8 cellular contexts compared by ENCODE assay signal in the genomic region with DNA sequence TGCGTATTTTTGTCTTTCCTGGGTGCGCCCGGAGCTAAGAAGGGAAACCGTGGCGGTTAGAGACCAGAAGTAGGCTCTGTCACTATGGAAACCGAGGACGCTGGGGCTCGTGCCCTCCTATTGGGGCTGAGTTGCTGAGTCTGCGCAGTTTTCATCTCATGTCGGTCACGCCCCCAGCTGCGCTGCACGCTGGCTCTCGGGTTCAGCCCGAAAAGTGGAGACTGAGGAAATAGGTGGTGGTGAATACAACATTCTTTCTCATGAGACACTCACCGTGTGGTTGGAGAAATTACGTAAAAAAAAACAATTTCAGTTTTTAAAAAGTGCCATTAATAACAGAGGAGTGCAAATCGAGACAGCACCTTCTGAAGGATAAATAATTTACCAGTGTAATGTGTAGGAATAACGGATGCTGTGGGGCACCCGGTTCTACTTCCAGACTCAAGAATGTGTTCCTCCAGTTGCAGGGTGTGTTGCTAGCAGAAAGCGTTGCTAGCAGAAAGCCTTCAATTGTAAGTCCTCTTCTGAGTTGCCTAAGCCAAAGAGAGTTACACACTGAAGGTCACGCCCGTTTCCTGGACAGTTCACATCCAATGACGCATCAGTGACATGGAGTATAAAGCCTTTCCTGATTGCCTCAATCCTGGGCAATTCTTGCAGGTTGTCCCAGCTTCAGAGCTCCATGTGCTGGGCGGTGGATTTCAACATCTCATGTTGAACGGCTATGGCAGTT. TPM values are rescaled to one million over a fixed set of nuclear protein-coding genes. Genes with fewer than 3 reads are reported as not detected.
DNase-seq lines count a peak whose midpoint lies in the region; ATAC-seq and TF ChIP-seq lines count a peak whose summit lies in the region.

No MANE protein-coding gene starts in this region.

- H3K9me3 ChIP-seq in HAP-1 (0 out of 2 replicates have a peak, but pooled peaks cover 2% of the 10 kb centered on the region), MG63 (peaks cover 6% of the 10 kb centered on the region), RWPE2 (ENCODE audit: severe bottlenecking) (peaks cover 2% of the 10 kb centered on the region), neuron (ENCODE audit: low read length) (no peaks in the 10 kb centered on the region), stomach (peaks cover 0 to 8% (median 2%) of the 10 kb centered on the region in 4 donors)

- H3K27ac ChIP-seq in RWPE2 (ENCODE audit: poor library complexity, severe bottlenecking) (peak overlapping the region; percentile 66), foreskin keratinocyte (no peak overlapping the region), stomach (peak overlapping the region in 3 of 5 donors; percentile 12 to 54 (median 51))

- in situ Hi-C loops in HAP-1 (cut with MboI; ENCODE audit: low sequenced_read_pairs) = no loop called here

- no peak for TF ChIP-seq EP300 in stomach (IDR thresholded peaks at IDR 0.05)

- ATAC-seq in RWPE2 (ENCODE audit: low read depth) (peak; percentile 94), foreskin keratinocyte (peak; percentile 96)

- no peak for TF ChIP-seq CTCF in RWPE2 (IDR thresholded peaks at IDR 0.05; ENCODE audit: poor library complexity, severe bottlenecking)
- TF ChIP-seq CTCF in foreskin keratinocyte (conservative IDR thresholded peaks at IDR 0.05) = no peak
- TF ChIP-seq CTCF in stomach (IDR thresholded peaks at IDR 0.05) = no peak

- no peak for TF ChIP-seq POLR2A in stomach (IDR thresholded peaks at IDR 0.05)

- H3K4me1 ChIP-seq in HAP-1 = peaks cover 6% of the 10 kb centered on the region
- H3K4me1 ChIP-seq in RWPE2 (ENCODE audit: insufficient read depth, poor library complexity, severe bottlenecking) = peaks cover 11% of the 10 kb centered on the region
- H3K4me1 ChIP-seq in foreskin keratinocyte = peaks cover 3% of the 10 kb centered on the region
- H3K4me1 ChIP-seq in neuron (ENCODE audit: insufficient read depth, low read length) = peaks cover 5% of the 10 kb centered on the region
- peaks cover 6 to 22% (median 21%) of the 10 kb centered on the region in 4 donors for H3K4me1 ChIP-seq in stomach

- peak overlapping the region; percentile 31 for H3K4me3 ChIP-seq in HAP-1
- H3K4me3 ChIP-seq in MG63 = peak overlapping the region; percentile 41
- peak overlapping the region; percentile 28 for H3K4me3 ChIP-seq in RWPE2 (ENCODE audit: severe bottlenecking)
- peak overlapping the region; percentile 62 for H3K4me3 ChIP-seq in neuron (ENCODE audit: low read length)
- H3K4me3 ChIP-seq in stomach = peak overlapping the region; percentile 44 to 60 (median 54)

- H3K27me3 ChIP-seq in HAP-1 (ENCODE audit: low read depth) = no peaks in the 10 kb centered on the region
- H3K27me3 ChIP-seq in MG63 = no peaks in the 10 kb centered on the region; the same call in 1 of the 2 replicates
- H3K27me3 ChIP-seq in RWPE2 (ENCODE audit: insufficient read depth, poor library complexity, severe bottlenecking) = no peaks in the 10 kb centered on the region
- H3K27me3 ChIP-seq in foreskin keratinocyte = peaks cover 8% of the 10 kb centered on the region
- H3K27me3 ChIP-seq in neuron (ENCODE audit: insufficient read depth, low read length) = peaks cover 3% of the 10 kb centered on the region
- H3K27me3 ChIP-seq in stomach = peaks cover 0 to 16% (median 1%) of the 10 kb centered on the region in 3 donors

- peak overlapping the region; percentile 80 for H2AFZ ChIP-seq in neuron (ENCODE audit: low read depth, low read length)

- DNase-seq in EH (ENCODE audit: low read depth) (peak; percentile 91), HAP-1 (ENCODE audit: low spot score in 2 of 2) (peak; percentile 94 to 95), MG63 (peak; percentile 76), RWPE2 (ENCODE audit: low spot score) (peak; percentile 90), activated gamma-delta T cell (lab: John Stamatoyannopoulos, UW) (peak; percentile 31), foreskin keratinocyte (peak; percentile 68 to 85), stomach (peak; percentile 93)

- intact Hi-C loops in stomach (cut with DNase I; ENCODE audit: low total_unique reads) = no loop called here

- WGBS in stomach, 5 donors = 3 to 6% (median 4%) methylated on average over 26 of the region's 26 CpGs

- H3K36me3 ChIP-seq in HAP-1 (replicated peaks) (no peaks in the 10 kb centered on the region), MG63 (no peaks in the 10 kb centered on the region), RWPE2 (ENCODE audit: low read depth) (no peaks in the 10 kb centered on the region), neuron (ENCODE audit: insufficient read depth, low read length) (no peaks in the 10 kb centered on the region), stomach (no peaks in the 10 kb centered on the region)

RNA-seq across cellular contexts. Expression of a gene that starts 20.4 kb away (rescaled TPM):
- total RNA-seq in MG63 (2014; rRNA removed; shearing (Covaris generic); ENCODE audit: low replicate concordance) = 39.0 and 59.3 TPM in 2 replicates
- 51.3 and 56.8 TPM in 2 replicates for total RNA-seq in foreskin keratinocyte
- polyA plus RNA-seq in foreskin keratinocyte = 51.8 and 58.3 TPM in 2 replicates
- total RNA-seq in stomach = 100 to 1,000 TPM in 3 of 5 donors, 10 to 100 TPM in 2; 31.9 to 195 (median 112) TPM
- polyA plus RNA-seq in stomach = 10 to 100 TPM; 56.1 to 78.5 (median 64.4) TPM

RNA-seq across cellular contexts. Expression of a gene that starts 26.6 kb away (rescaled TPM):
- 28.2 and 34.4 TPM in 2 replicates for total RNA-seq in MG63 (2014; rRNA removed; shearing (Covaris generic); ENCODE audit: low replicate concordance)
- total RNA-seq in foreskin keratinocyte = 78.5 and 86.2 TPM in 2 replicates
- 44.9 and 46.4 TPM in 2 replicates for polyA plus RNA-seq in foreskin keratinocyte
- 100 to 1,000 TPM in 1 of 5 donors, 10 to 100 TPM in 4; 54.6 to 162 (median 74.7) TPM for total RNA-seq in stomach
- 10 to 100 TPM; 27.0 to 32.2 (median 30.0) TPM for polyA plus RNA-seq in stomach

RNA-seq across cellular contexts. Expression of a gene that starts 41.6 kb away (rescaled TPM):
- total RNA-seq in MG63 (2014; rRNA removed; shearing (Covaris generic); ENCODE audit: low replicate concordance) = not detected in 2 replicates
- total RNA-seq in foreskin keratinocyte = 0.34 and 0.46 TPM in 2 replicates
- 0.40 and 0.41 TPM in 2 replicates for polyA plus RNA-seq in foreskin keratinocyte
- total RNA-seq in stomach = 1 to 10 TPM in 1 of 5 donors, not detected in 4; 4.1 TPM
- under 1 TPM; 0.25 to 0.85 (median 0.61) TPM for polyA plus RNA-seq in stomach

Comparison
In these comparisons a context has a peak if more than half of its experiments do, and no peak if none do; other contexts are left out.
1. DNase-seq: peak in every context shown above with its lines; median percentile 94 in HAP-1; 93 in stomach; 91 in EH; 90 in RWPE2; 76 in foreskin keratinocyte; 76 in MG63; 31 in activated gamma-delta T cell.